ENCODE assay signal across 8 cellular contexts in the genomic region with DNA sequence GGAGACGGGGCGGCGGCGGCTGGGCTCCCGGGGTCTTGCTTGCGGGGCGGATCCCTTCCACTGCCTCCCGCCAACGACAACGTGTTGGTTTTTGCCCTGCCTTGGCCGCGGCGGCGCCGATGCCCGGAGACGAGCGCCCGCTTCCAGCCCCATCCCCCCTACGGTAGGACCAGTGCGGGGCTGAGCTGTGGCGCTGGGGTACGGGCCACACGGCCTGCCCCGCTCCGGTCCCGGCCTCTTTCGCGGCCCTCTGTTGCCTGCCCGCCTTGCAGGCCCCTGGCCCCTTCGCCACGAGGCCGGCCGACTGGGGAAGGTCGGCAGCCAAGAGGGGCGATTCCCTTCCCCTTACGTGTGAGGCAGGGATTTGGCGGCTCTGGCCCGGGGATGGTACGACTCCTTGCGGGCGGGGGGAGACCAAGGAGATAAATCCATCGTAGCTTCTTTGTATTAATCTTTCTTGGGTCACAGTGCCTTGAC. TPM values are rescaled to one million over a fixed set of nuclear protein-coding genes. Genes with fewer than 3 reads are reported as not detected.
DNase-seq lines count a peak whose midpoint lies in the region; ATAC-seq and TF ChIP-seq lines count a peak whose summit lies in the region.

No MANE protein-coding gene starts in this region.

- intact Hi-C loops in PC-3 (cut with micrococcal nuclease) (loop anchor here (2.0 kb wide), 1 partner anchor 90 kb away; no protein-coding TSS in a partner anchor), right cardiac atrium (cut with DNase I) (loop anchor here in 2 of 4 donors (10.0 kb wide), 2 partner anchors 80 to 90 kb away; a partner anchor contains a TSS)

- H4K20me1 ChIP-seq in PC-3 (ENCODE audit: low read length) = peaks cover 49% of the 10 kb centered on the region

- peak overlapping the region; percentile 87 for H3K4me2 ChIP-seq in PC-3 (ENCODE audit: low read length)

- H3F3A ChIP-seq in PC-3 (ENCODE audit: low read length, unreplicated experiment) = no peaks in the 10 kb centered on the region

- under 1% methylated on average over 43 of the region's 43 CpGs for WGBS in right cardiac atrium

- no peaks in the 10 kb centered on the region for H3K27me3 Mint-ChIP-seq in activated CD8-positive, alpha-beta memory T cell treated with anti-CD3 and anti-CD28 coated beads, Interleukin-2, amount 10 ng/mL, durations not matched to agents 7 days and 5 days

- peaks cover 25% of the 10 kb centered on the region for H3K36me3 ChIP-seq in PC-3 (ENCODE audit: low read depth, low read length)

- no peaks in the 10 kb centered on the region for H3K9me2 ChIP-seq in PC-3 (replicated peaks; ENCODE audit: low read length)

- H3K4me1 Mint-ChIP-seq in activated CD8-positive, alpha-beta memory T cell treated with anti-CD3 and anti-CD28 coated beads, Interleukin-2, amount 10 ng/mL, durations not matched to agents 7 days and 5 days = peaks cover 43% of the 10 kb centered on the region

- H3K4me1 ChIP-seq in PC-3 (ENCODE audit: insufficient read depth, low read length) (peaks cover 24% of the 10 kb centered on the region), right cardiac atrium (ENCODE audit: control insufficient read depth, insufficient read depth, low read length) (peaks cover 4% of the 10 kb centered on the region)

- DNase-seq in activated CD8-positive, alpha-beta memory T cell treated with anti-CD3 and anti-CD28 coated beads, Interleukin-2, amount 10 ng/mL, durations not matched to agents 7 days and 5 days = peak; percentile 62
- no peak for DNase-seq in activated CD8-positive, alpha-beta memory T cell treated with anti-CD3 and anti-CD28 coated beads, Interleukin-2, amount 50 U/mL, for 4 hours
- DNase-seq in PC-3 (peak; percentile 15), amniotic epithelial cell (ENCODE audit: low read depth) (peak; percentile 66), right cardiac atrium (peak; percentile 52 to 79 (median 66)), retinal pigment epithelial cell (ENCODE audit: low read depth) (no peak), SHP77 (lab: John Stamatoyannopoulos, UW) (no peak)

- peak overlapping the region; percentile 86 for H3K27ac Mint-ChIP-seq in activated CD8-positive, alpha-beta memory T cell treated with anti-CD3 and anti-CD28 coated beads, Interleukin-2, amount 10 ng/mL, durations not matched to agents 7 days and 5 days

- peak overlapping the region; percentile 98 for H3K9ac ChIP-seq in PC-3 (ENCODE audit: low read length)

- H2AFZ ChIP-seq in PC-3 (ENCODE audit: low read length) = no peak overlapping the region

- BruUV-seq in PC-3 (replicated peaks; lab: Mats Ljungman, UMichigan) = no TSS peak

- TF ChIP-seq CTCF in PC-3 (conservative IDR thresholded peaks at IDR 0.05; ENCODE audit: low read depth, low read length) = no peak
- TF ChIP-seq CTCF in retinal pigment epithelial cell (conservative IDR thresholded peaks at IDR 0.05; ENCODE audit: low read depth, low read length) = peak; percentile 11

- H3K4me3 ChIP-seq in PC-3 (ENCODE audit: low read length) (peak overlapping the region; percentile 93), right cardiac atrium (ENCODE audit: low read length) (peak overlapping the region; percentile 57), retinal pigment epithelial cell (ENCODE audit: low read length) (peak overlapping the region; percentile 74)

- peak overlapping the region; percentile 87 for H3K4me3 Mint-ChIP-seq in activated CD8-positive, alpha-beta memory T cell treated with anti-CD3 and anti-CD28 coated beads, Interleukin-2, amount 10 ng/mL, durations not matched to agents 7 days and 5 days

- POLR2A ChIA-PET in PC-3 (lab: Charles Lee; ENCODE audit: unreplicated experiment) = interaction anchor here (0.6 kb wide), 2 partner anchors 28 to 596 kb away, joined by 3 to 17 read pairs; a partner anchor contains a TSS

- ATAC-seq in activated CD8-positive, alpha-beta memory T cell treated with anti-CD3 and anti-CD28 coated beads, Interleukin-2, amount 10 ng/mL, durations not matched to agents 7 days and 5 days = peak; percentile 56
- ATAC-seq in HG02943 (IDR thresholded peaks at IDR 0.05; ENCODE audit: low read depth, unreplicated experiment) (peak; percentile 30), PC-3 (peak; percentile 18), right cardiac atrium (peak; percentile 32 to 41)

- peaks cover 24% of the 10 kb centered on the region for H3K36me3 Mint-ChIP-seq in activated CD8-positive, alpha-beta memory T cell treated with anti-CD3 and anti-CD28 coated beads, Interleukin-2, amount 10 ng/mL, durations not matched to agents 7 days and 5 days

- peaks cover 68% of the 10 kb centered on the region for H3K79me2 ChIP-seq in PC-3 (ENCODE audit: low read length)

- peak overlapping the region; percentile 46 for H3K27ac ChIP-seq in PC-3 (ENCODE audit: low read length)
- peak overlapping the region; percentile 71 for H3K27ac ChIP-seq in right cardiac atrium (ENCODE audit: low read length)

- H3K27me3 ChIP-seq in PC-3 (ENCODE audit: low read length) = no peaks in the 10 kb centered on the region
- H3K27me3 ChIP-seq in right cardiac atrium (ENCODE audit: control insufficient read depth, insufficient read depth) = no peaks in the 10 kb centered on the region

- CTCF ChIA-PET in activated CD8-positive, alpha-beta memory T cell treated with anti-CD3 and anti-CD28 coated beads, Interleukin-2, amount 10 ng/mL, durations not matched to agents 7 days and 5 days (lab: Charles Lee) = interaction anchor here (1.1 to 3.7 kb wide), 10 partner anchors 9 to 226 kb away, joined by 3 to 13 read pairs (median 6); no protein-coding TSS in a partner anchor
- CTCF ChIA-PET in PC-3 (lab: Charles Lee) = interaction anchor here (0.5 to 1.3 kb wide), 4 partner anchors 9 to 200 kb away, joined by 3 to 4 read pairs (median 3); no protein-coding TSS in a partner anchor

- H3K9me3 Mint-ChIP-seq in activated CD8-positive, alpha-beta memory T cell treated with anti-CD3 and anti-CD28 coated beads, Interleukin-2, amount 10 ng/mL, durations not matched to agents 7 days and 5 days (ENCODE audit: low read depth) = no peaks in the 10 kb centered on the region

- no peaks in the 10 kb centered on the region for H3K9me3 ChIP-seq in PC-3 (ENCODE audit: low read length)
- no peaks in the 10 kb centered on the region for H3K9me3 ChIP-seq in right cardiac atrium (ENCODE audit: control insufficient read depth, low read length)

RNA-seq across cellular contexts. Expression of a gene that starts 0.5 kb away (rescaled TPM):
- total RNA-seq in activated CD8-positive, alpha-beta memory T cell treated with anti-CD3 and anti-CD28 coated beads, Interleukin-2, amount 10 ng/mL, durations not matched to agents 7 days and 5 days = 100 to 1,000 TPM; 278 to 322 TPM
- total RNA-seq in PC-3 (2014; rRNA removed) (339 and 357 TPM in 2 replicates), right cardiac atrium (100 to 1,000 TPM; 186 to 223 (median 202) TPM)
- polyA plus RNA-seq in right cardiac atrium = 139 TPM

RNA-seq across cellular contexts. Expression of a gene that starts 35.2 kb away (rescaled TPM):
- total RNA-seq in activated CD8-positive, alpha-beta memory T cell treated with anti-CD3 and anti-CD28 coated beads, Interleukin-2, amount 10 ng/mL, durations not matched to agents 7 days and 5 days = 10 to 100 TPM; 15.3 to 17.6 TPM
- total RNA-seq in PC-3 (2014; rRNA removed) = 7.7 and 8.3 TPM in 2 replicates
- 1 to 10 TPM; 2.4 to 5.1 (median 3.8) TPM for total RNA-seq in right cardiac atrium
- 2.1 TPM for polyA plus RNA-seq in right cardiac atrium

Comparison
In these comparisons a context has a peak if more than half of its experiments do, and no peak if none do; other contexts are left out.
1. DNase-seq: peak in activated CD8-positive, alpha-beta memory T cell treated with anti-CD3 and anti-CD28 coated beads, Interleukin-2, amount 10 ng/mL, durations not matched to agents 7 days and 5 days (single experiment), PC-3 (single experiment), amniotic epithelial cell (single experiment) and right cardiac atrium (3 of 3); none in activated CD8-positive, alpha-beta memory T cell treated with anti-CD3 and anti-CD28 coated beads, Interleukin-2, amount 50 U/mL, for 4 hours (single experiment), retinal pigment epithelial cell (single experiment) and SHP77 (0 of 2).
2. Peak in every context shown above with its lines, with median percentiles within 50 percentile points of each other: ATAC-seq and H3K4me3 ChIP-seq.